Comparison of ENCODE assay signal across 1 cellular context in the genomic region with DNA sequence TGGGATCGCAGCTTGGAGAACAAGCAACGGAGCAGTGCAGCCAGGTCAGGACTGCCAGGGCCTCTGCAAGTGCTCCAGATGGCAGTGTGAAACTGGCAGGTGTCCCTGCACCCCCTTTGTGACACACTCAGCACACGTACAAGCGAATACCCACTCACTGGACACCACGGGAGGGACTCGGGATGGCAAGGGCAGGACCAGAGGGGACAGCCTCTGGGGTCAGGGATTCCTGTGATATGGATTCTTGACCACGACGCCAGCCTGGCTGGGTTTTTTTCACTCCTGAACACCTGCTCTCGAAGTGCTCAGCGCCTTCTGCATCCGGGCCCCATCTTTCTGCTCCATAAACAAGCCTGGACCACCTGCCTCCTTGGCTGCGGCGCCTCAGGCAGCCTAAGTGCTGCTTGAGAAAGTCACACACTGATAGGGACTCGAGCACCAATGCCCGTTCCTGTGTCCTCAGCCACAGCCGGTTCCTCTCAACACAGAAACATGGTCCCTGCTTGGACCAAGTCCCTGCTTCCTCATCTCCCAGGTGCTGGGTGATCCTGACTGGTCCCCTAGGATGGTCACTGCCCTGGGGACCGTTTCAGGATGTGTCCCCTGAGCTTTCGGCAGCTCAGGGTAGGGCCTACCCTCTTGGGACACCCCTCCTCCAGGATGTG.
A peak's percentile ranks its signal among the peaks of the same experiment; 100 is the strongest.
TF ChIP-seq lines count a peak whose summit lies in the region.

No MANE protein-coding gene starts in this region.

TF ChIP-seq in HepG2, 621 proteins besides CTCF, POLR2A, EP300 and RAD21:
- TF ChIP-seq SRSF1 (optimal IDR thresholded peaks at IDR 0.05; ENCODE audit: low read depth, low read length) (no peak), AGO2 (optimal IDR thresholded peaks at IDR 0.05; ENCODE audit: low read depth, low read length) (peak; percentile 28)
TF ChIP-seq in HepG2: peak in this region for 1.
